24 cellular contexts compared by ENCODE assay signal in the genomic region with DNA sequence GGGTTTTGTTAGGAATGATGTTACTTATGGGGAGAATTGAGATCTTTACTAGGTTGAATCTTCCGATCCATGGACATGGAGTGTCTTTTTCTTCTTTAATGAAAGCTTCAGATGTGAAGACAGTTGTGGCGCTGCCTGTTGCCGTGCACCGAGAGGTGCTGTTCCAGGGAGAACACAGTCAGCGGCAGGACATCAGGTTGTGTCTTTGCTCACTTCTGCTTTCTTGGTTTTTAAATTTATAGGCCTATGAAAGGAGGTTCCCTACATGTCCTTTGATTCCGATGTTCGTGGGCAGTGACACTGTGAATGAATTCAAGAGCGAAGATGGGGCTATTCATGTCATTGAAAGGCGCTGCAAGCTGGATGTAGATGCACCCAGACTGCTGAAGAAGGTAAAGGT. TPM values are rescaled to one million over a fixed set of nuclear protein-coding genes. Genes with fewer than 3 reads are reported as not detected.
DNase-seq lines count a peak whose midpoint lies in the region; ATAC-seq and TF ChIP-seq lines count a peak whose summit lies in the region.
"Had no signal": no experiment of that assay in that cellular context is flagged by ENCODE, and none has a peak within 500 bp of the region (broad histone marks: within the 10 kb centered on the region; RNA-seq: fewer than 3 reads in every experiment).

No MANE protein-coding gene starts in this region.

- H3K27me3 Mint-ChIP-seq in HFFc6 (ENCODE audit: insufficient read depth) (peaks cover 3% of the 10 kb centered on the region), natural killer cell (ENCODE audit: low read depth in 2 of 2) (no peaks in the 10 kb centered on the region)
- H3K27me3 Mint-ChIP-seq in activated T-helper 17 cell treated with anti-CD3 and anti-CD28 coated beads, Interleukin-2, amount 50 U/mL, for 72 hours: no peaks in the 10 kb centered on the region
- no peaks in the 10 kb centered on the region for H3K27me3 Mint-ChIP-seq in activated naive CD4-positive, alpha-beta T cell treated with anti-CD3 and anti-CD28 coated beads for 36 hours (ENCODE audit: low read depth)

- TF ChIP-seq POLR2A in NB4 (IDR thresholded peaks at IDR 0.05; ENCODE audit: extremely low read depth, insufficient read length): no peak

- no peak for TF ChIP-seq CTCF in HFFc6 (IDR thresholded peaks at IDR 0.05)
- TF ChIP-seq CTCF in NB4 (IDR thresholded peaks at IDR 0.05; ENCODE audit: low read depth, low read length): no peak
- no peak for TF ChIP-seq CTCF in natural killer cell (IDR thresholded peaks at IDR 0.05)

- H3K4me3 ChIP-seq in NB4 (ENCODE audit: low read depth, low read length): no peak overlapping the region
- H3K4me3 ChIP-seq: colonic mucosa, left ventricle myocardium inferior, SJSA1, skin epidermis, stomach, upper lobe of left lung had no signal

- CTCF ChIA-PET in activated naive CD4-positive, alpha-beta T cell treated with anti-CD3 and anti-CD28 coated beads for 36 hours (lab: Charles Lee): no interaction called here

- no peak overlapping the region for H3K4me3 Mint-ChIP-seq in HFFc6
- peak overlapping the region; percentile 65 for H3K4me3 Mint-ChIP-seq in activated T-helper 17 cell treated with anti-CD3 and anti-CD28 coated beads, Interleukin-2, amount 50 U/mL, for 72 hours
- H3K4me3 Mint-ChIP-seq in natural killer cell: no peak overlapping the region
- H3K4me3 Mint-ChIP-seq in activated naive CD4-positive, alpha-beta T cell treated with anti-CD3 and anti-CD28 coated beads for 36 hours: no peak overlapping the region

- intact Hi-C loops in natural killer cell (cut with micrococcal nuclease): no loop called here
- intact Hi-C loops in activated naive CD4-positive, alpha-beta T cell treated with anti-CD3 and anti-CD28 coated beads for 36 hours (cut with micrococcal nuclease): no loop called here

- DNase-seq in HFFc6: no peak
- peak; percentile 17 for DNase-seq in NB4 (ENCODE audit: low read depth)
- no peak for DNase-seq in natural killer cell
- DNase-seq in D341Med (ENCODE audit: low spot score): no peak
- no peak for DNase-seq in activated naive CD4-positive, alpha-beta T cell treated with anti-CD3 and anti-CD28 coated beads for 36 hours
- DNase-seq: activated CD8-positive, alpha-beta memory T cell treated with anti-CD3 and anti-CD28 coated beads for 24 hours; activated T-cell treated with anti-CD3 and anti-CD28 coated beads, Interleukin-2, amount 50 U/mL, for 48 hours; brain microvascular endothelial cell; colonic mucosa; left ventricle myocardium inferior; midbrain; NCI-H1694 treated with DMSO at 0.1 percent for 48 hours; NCI-H774; stimulated activated CD4-positive, alpha-beta T cell treated with anti-CD3 and anti-CD28 coated beads, Interleukin-2, amount 100 ng/mL, for 24 hours; stomach; T-helper 2 cell; upper lobe of left lung had no signal

- H3K36me3 Mint-ChIP-seq in HFFc6 (ENCODE audit: low read depth) (peaks cover 29% of the 10 kb centered on the region), natural killer cell (peaks cover 18% of the 10 kb centered on the region)
- peaks cover 56% of the 10 kb centered on the region for H3K36me3 Mint-ChIP-seq in activated T-helper 17 cell treated with anti-CD3 and anti-CD28 coated beads, Interleukin-2, amount 50 U/mL, for 72 hours (ENCODE audit: low read depth)
- peaks cover 14% of the 10 kb centered on the region for H3K36me3 Mint-ChIP-seq in activated naive CD4-positive, alpha-beta T cell treated with anti-CD3 and anti-CD28 coated beads for 36 hours (ENCODE audit: low read depth)

- H3K27ac Mint-ChIP-seq in HFFc6 (peak overlapping the region; percentile 22; the same call in 1 of the 2 replicates), natural killer cell (peak overlapping the region; percentile 12 to 59)
- H3K27ac Mint-ChIP-seq in activated T-helper 17 cell treated with anti-CD3 and anti-CD28 coated beads, Interleukin-2, amount 50 U/mL, for 72 hours: peak overlapping the region; percentile 84
- H3K27ac Mint-ChIP-seq in activated naive CD4-positive, alpha-beta T cell treated with anti-CD3 and anti-CD28 coated beads for 36 hours: no peak overlapping the region

- H3K4me1 Mint-ChIP-seq in HFFc6 (ENCODE audit: low read depth) (peaks cover 6% of the 10 kb centered on the region; the same call in 1 of the 2 replicates), natural killer cell (peaks cover 21 to 37% of the 10 kb centered on the region in 2 donors)
- H3K4me1 Mint-ChIP-seq in activated T-helper 17 cell treated with anti-CD3 and anti-CD28 coated beads, Interleukin-2, amount 50 U/mL, for 72 hours: peaks cover 20% of the 10 kb centered on the region
- H3K4me1 Mint-ChIP-seq in activated naive CD4-positive, alpha-beta T cell treated with anti-CD3 and anti-CD28 coated beads for 36 hours (ENCODE audit: low read depth): peaks cover 19% of the 10 kb centered on the region

- H3K9me3 Mint-ChIP-seq in HFFc6: no peaks in the 10 kb centered on the region
- H3K9me3 Mint-ChIP-seq in activated T-helper 17 cell treated with anti-CD3 and anti-CD28 coated beads, Interleukin-2, amount 50 U/mL, for 72 hours: no peaks in the 10 kb centered on the region
- H3K9me3 Mint-ChIP-seq in natural killer cell: no peaks in the 10 kb centered on the region
- no peaks in the 10 kb centered on the region for H3K9me3 Mint-ChIP-seq in activated naive CD4-positive, alpha-beta T cell treated with anti-CD3 and anti-CD28 coated beads for 36 hours

- ATAC-seq in activated T-helper 17 cell treated with anti-CD3 and anti-CD28 coated beads, Interleukin-2, amount 50 U/mL, for 72 hours (replicated peaks): no peak
- ATAC-seq in natural killer cell (no peak), GM21737 (IDR thresholded peaks at IDR 0.05; ENCODE audit: unreplicated experiment) (no peak)
- ATAC-seq: HCT116, HepG2, Panc1 had no signal

RNA-seq across cellular contexts. Expression of gene SEC14L1, which starts 49.8 kb away (rescaled TPM):
- 10 to 100 TPM; 63.0 to 91.4 (median 75.0) TPM for total RNA-seq in HFFc6 (2021; fragmentation: NEBNext Ultra II Directional; extraction: Animal tissue kit (Norgen Biotek cat#: 25700))
- 10 to 100 TPM; 89.3 to 98.4 TPM for total RNA-seq in activated T-helper 17 cell treated with anti-CD3 and anti-CD28 coated beads, Interleukin-2, amount 50 U/mL, for 72 hours
- 100 to 1,000 TPM; 129 to 160 (median 129) TPM for total RNA-seq in natural killer cell
- total RNA-seq in activated naive CD4-positive, alpha-beta T cell treated with anti-CD3 and anti-CD28 coated beads for 36 hours: 10 to 100 TPM; 39.6 to 42.5 TPM
